In genomic region chr1:193680924-193681316, GRCh38 we compare ENCODE assay signal across 26 cellular contexts.
DNase-seq lines count a peak whose midpoint lies in the region; ATAC-seq and TF ChIP-seq lines count a peak whose summit lies in the region.
"Had no signal": no experiment of that assay in that cellular context is flagged by ENCODE, and none has a peak within 500 bp of the region (broad histone marks: within the 10 kb centered on the region; RNA-seq: fewer than 3 reads in every experiment).

No MANE protein-coding gene starts in this region.

- no peaks in the 10 kb centered on the region for H3K27me3 ChIP-seq in GM23338 (ENCODE audit: insufficient read depth)
- H3K27me3 ChIP-seq: MG63 had no signal

- H3K9me3 Mint-ChIP-seq in GM23338 (no peaks in the 10 kb centered on the region), brain (no peaks in the 10 kb centered on the region)
- H3K9me3 Mint-ChIP-seq in stimulated activated naive B cell treated with anti-CD40 and anti-IgM and Interleukin-4, amounts not matched to agents 10 μg/mL and 1 μg/mL and 100 μg/mL, for 72 hours, result peaks cover 0 to 2% of the 10 kb centered on the region in 2 donors
- H3K9me3 Mint-ChIP-seq: HFFc6 had no signal

- no peaks in the 10 kb centered on the region for H3K27me3 Mint-ChIP-seq in GM23338 (ENCODE audit: insufficient read depth, low read depth, poor library complexity)
- no peaks in the 10 kb centered on the region for H3K27me3 Mint-ChIP-seq in brain
- peaks cover 4 to 6% of the 10 kb centered on the region in 2 donors for H3K27me3 Mint-ChIP-seq in stimulated activated naive B cell treated with anti-CD40 and anti-IgM and Interleukin-4, amounts not matched to agents 10 μg/mL and 1 μg/mL and 100 μg/mL, for 72 hours
- H3K27me3 Mint-ChIP-seq: CD4-positive, alpha-beta memory T cell had no signal

- peaks cover 18% of the 10 kb centered on the region for H3K4me1 ChIP-seq in GM23338 (ENCODE audit: insufficient read depth)
- no peaks in the 10 kb centered on the region for H3K4me1 ChIP-seq in HEK293 (ENCODE audit: control insufficient read depth, insufficient read depth, low read length)
- peaks cover 3% of the 10 kb centered on the region for H3K4me1 ChIP-seq in mucosa of descending colon (ENCODE audit: low read depth)
- H3K4me1 ChIP-seq: Caco-2 had no signal

- H3K4me1 Mint-ChIP-seq in GM23338, result peaks cover 17% of the 10 kb centered on the region
- peaks cover 30% of the 10 kb centered on the region for H3K4me1 Mint-ChIP-seq in brain
- H3K4me1 Mint-ChIP-seq in stimulated activated naive B cell treated with anti-CD40 and anti-IgM and Interleukin-4, amounts not matched to agents 10 μg/mL and 1 μg/mL and 100 μg/mL, for 72 hours, result peaks cover under 1 to 1% of the 10 kb centered on the region in 2 donors

- H3K79me2 ChIP-seq in GM23338 (replicated peaks; ENCODE audit: insufficient read depth), result no peaks in the 10 kb centered on the region

- H3K9me2 ChIP-seq in GM23338 (ENCODE audit: insufficient read depth), result no peaks in the 10 kb centered on the region

- H3K9me3 ChIP-seq in HEK293 (ENCODE audit: control insufficient read depth, insufficient read depth, low read depth, low read length) (no peaks in the 10 kb centered on the region), mucosa of descending colon (no peaks in the 10 kb centered on the region)
- H3K9me3 ChIP-seq: Caco-2, MG63 had no signal

- ATAC-seq in GM23338 (no peak), mucosa of descending colon (peak; percentile 65), GM19324 (IDR thresholded peaks at IDR 0.05; ENCODE audit: low FRiP score, unreplicated experiment) (no peak)
- ATAC-seq in stimulated activated naive B cell treated with anti-CD40 and anti-IgM and Interleukin-4, amounts not matched to agents 10 μg/mL and 1 μg/mL and 100 μg/mL, for 72 hours (replicated peaks), result no peak
- ATAC-seq: Panc1 had no signal

- no peak overlapping the region for H3K27ac ChIP-seq in GM23338 (ENCODE audit: low read depth)
- H3K27ac ChIP-seq in HEK293 (ENCODE audit: extremely low read depth, low read depth, low read length), result no peak overlapping the region
- H3K27ac ChIP-seq: RWPE1 had no signal

- H3K4me2 ChIP-seq in GM23338, result no peak overlapping the region

- DNase-seq in GM23338 (ENCODE audit: low spot score) (no peak), mucosa of descending colon (no peak), GM10248 (ENCODE audit: extremely low spot score) (no peak)
- no peak for DNase-seq in stimulated activated naive B cell treated with anti-CD40 and anti-IgM and Interleukin-4, amounts not matched to agents 10 μg/mL and 1 μg/mL and 100 μg/mL, for 72 hours
- DNase-seq: C1 segment of cervical spinal cord; Caco-2; CD4-positive, alpha-beta memory T cell; DMS79; EL; GDM1; H7; HFFc6; KG1; MG63; NCI-H1105 treated with DMSO at 0.1 percent for 48 hours; NCI-H146; NCI-H1930; NCI-H2227 treated with DMSO at 0.1 percent for 48 hours; NCI-H526 treated with DMSO at 0.1 percent for 48 hours; SHP77 treated with DMSO at 0.1 percent for 48 hours; SW 1271 had no signal

- TF ChIP-seq CTCF in GM23338 (conservative IDR thresholded peaks at IDR 0.05; ENCODE audit: low read depth in 2 of 2) (no peak), HEK293 (tag by site-specific recombination; IDR thresholded peaks at IDR 0.05) (no peak), brain (conservative IDR thresholded peaks at IDR 0.05) (no peak), mucosa of descending colon (IDR thresholded peaks at IDR 0.05) (no peak), GM10248 (IDR thresholded peaks at IDR 0.05; ENCODE audit: control extremely low read depth, extremely low read depth, low read depth, missing control alignments) (no peak)

- H3K36me3 Mint-ChIP-seq in GM23338 (ENCODE audit: low read depth), result no peaks in the 10 kb centered on the region
- H3K36me3 Mint-ChIP-seq in brain, result no peaks in the 10 kb centered on the region
- H3K36me3 Mint-ChIP-seq in stimulated activated naive B cell treated with anti-CD40 and anti-IgM and Interleukin-4, amounts not matched to agents 10 μg/mL and 1 μg/mL and 100 μg/mL, for 72 hours, result no peaks in the 10 kb centered on the region
- H3K36me3 Mint-ChIP-seq: CD4-positive, alpha-beta memory T cell had no signal

- no peaks in the 10 kb centered on the region for H4K20me1 ChIP-seq in GM23338 (replicated peaks; ENCODE audit: insufficient read depth)

- H3K4me3 Mint-ChIP-seq in GM23338 (no peak overlapping the region), brain (peak overlapping the region in 1 of 5 experiments; percentile 15)
- no peak overlapping the region for H3K4me3 Mint-ChIP-seq in stimulated activated naive B cell treated with anti-CD40 and anti-IgM and Interleukin-4, amounts not matched to agents 10 μg/mL and 1 μg/mL and 100 μg/mL, for 72 hours
- H3K4me3 Mint-ChIP-seq: CD4-positive, alpha-beta memory T cell; HFFc6 had no signal

- 0 out of 2 replicates have a peak overlapping the region, but pooled peaks have one; percentile 0 for H3K27ac Mint-ChIP-seq in GM23338
- peak overlapping the region in 4 of 5 experiments; percentile 4 to 42 (median 28) for H3K27ac Mint-ChIP-seq in brain
- H3K27ac Mint-ChIP-seq in stimulated activated naive B cell treated with anti-CD40 and anti-IgM and Interleukin-4, amounts not matched to agents 10 μg/mL and 1 μg/mL and 100 μg/mL, for 72 hours, result no peak overlapping the region
- H3K27ac Mint-ChIP-seq: CD4-positive, alpha-beta memory T cell; HFFc6 had no signal

- POLR2A ChIA-PET in HEK293 (lab: Yijun Ruan, JAX), result no interaction called here
- POLR2A ChIA-PET in GM10248 (lab: Yijun Ruan, JAX), result no interaction called here

- no peaks in the 10 kb centered on the region for H3F3A ChIP-seq in GM23338 (replicated peaks; ENCODE audit: low read depth)

- intact Hi-C loops in mucosa of descending colon (cut with DNase I, micrococcal nuclease), result no loop called here

- H3K4me3 ChIP-seq in GM23338 (no peak overlapping the region), HEK293 (ENCODE audit: low read depth, low read length) (no peak overlapping the region), mucosa of descending colon (no peak overlapping the region)
- H3K4me3 ChIP-seq: MG63 had no signal

- CTCF ChIA-PET in HEK293 (lab: Yijun Ruan, JAX), result interaction anchor here (0.6 kb wide), 1 partner anchor 1206 kb away, joined by 3 read pairs; no protein-coding TSS in a partner anchor
- CTCF ChIA-PET in GM10248 (lab: Yijun Ruan, JAX), result interaction anchor here (0.8 to 1.2 kb wide), 3 partner anchors 11 to 27 kb away, joined by 3 to 4 read pairs (median 3); no protein-coding TSS in a partner anchor

- no peaks in the 10 kb centered on the region for H3K36me3 ChIP-seq in GM23338 (ENCODE audit: insufficient read depth)
- H3K36me3 ChIP-seq in HEK293 (ENCODE audit: control insufficient read depth in 2 of 2, insufficient read depth in 1 of 2, low read length in 2 of 2), result no peaks in the 10 kb centered on the region
- no peaks in the 10 kb centered on the region for H3K36me3 ChIP-seq in mucosa of descending colon (ENCODE audit: low read depth)
- H3K36me3 ChIP-seq: MG63 had no signal

- no peak overlapping the region for H2AFZ ChIP-seq in GM23338

TF ChIP-seq in GM23338, 12 proteins besides CTCF, POLR2A, EP300 and RAD21:
- no peak for TF ChIP-seq ZNF114 (CRISPR knock-in tag; IDR thresholded peaks at IDR 0.05)
TF ChIP-seq in GM23338: peak in this region for 0.

TF ChIP-seq in HEK293, 187 proteins besides CTCF, POLR2A, EP300 and RAD21:
- TF ChIP-seq ZNF214 (tag by site-specific recombination; IDR thresholded peaks at IDR 0.05; ENCODE audit: borderline replicate concordance) (no peak), TCF7L2 (IDR thresholded peaks at IDR 0.05; ENCODE audit: borderline replicate concordance, low read depth, low read length) (0 out of 2 replicates have a peak, but pooled peaks have one; percentile 26)
